ENCODE assay signal across 21 cellular contexts in genomic region chr2:104432401-104432800, GRCh38.
DNase-seq lines count a peak whose midpoint lies in the region; ATAC-seq and TF ChIP-seq lines count a peak whose summit lies in the region.
"Had no signal": no experiment of that assay in that cellular context is flagged by ENCODE, and none has a peak within 500 bp of the region (broad histone marks: within the 10 kb centered on the region; RNA-seq: fewer than 3 reads in every experiment).

No MANE protein-coding gene starts in this region.

- H3K9me3 ChIP-seq in DOHH2 (ENCODE audit: control insufficient read depth, insufficient read depth, low read length), result peaks cover 4% of the 10 kb centered on the region; the same call in 1 of the 2 replicates
- no peaks in the 10 kb centered on the region for H3K9me3 ChIP-seq in neural cell (ENCODE audit: low read length)

- no peak overlapping the region for H3K4me3 Mint-ChIP-seq in WTC11
- H3K4me3 Mint-ChIP-seq: H9 had no signal

- CTCF ChIA-PET in WTC11 (lab: Charles Lee), result interaction anchor here (0.9 kb wide), 1 partner anchor 178 kb away, joined by 3 read pairs; no protein-coding TSS in a partner anchor

- H4K20me1 ChIP-seq in DOHH2 (ENCODE audit: control insufficient read depth, insufficient read depth, low read depth, low read length), result no peaks in the 10 kb centered on the region
- H4K20me1 ChIP-seq in neural cell (ENCODE audit: insufficient read depth), result no peaks in the 10 kb centered on the region

- no peak overlapping the region for H2AFZ ChIP-seq in neural cell (ENCODE audit: low read depth, low read length)

- H3K9me2 ChIP-seq in DOHH2 (replicated peaks; ENCODE audit: control insufficient read depth, low read length), result no peaks in the 10 kb centered on the region
- no peaks in the 10 kb centered on the region for H3K9me2 ChIP-seq in neural cell (ENCODE audit: insufficient read depth, low read length)

- H3K4me1 ChIP-seq in DOHH2 (ENCODE audit: control insufficient read depth, low read length), result peaks cover 36% of the 10 kb centered on the region
- H3K4me1 ChIP-seq: A549 had no signal

- H3K4me3 ChIP-seq in DOHH2 (ENCODE audit: low read length) (peak overlapping the region; percentile 78), epithelial cell of proximal tubule (ENCODE audit: low read depth, low read length) (peak overlapping the region; percentile 25), neural cell (ENCODE audit: low read length) (no peak overlapping the region)
- H3K4me3 ChIP-seq: A549 had no signal

- TF ChIP-seq CTCF in DOHH2 (IDR thresholded peaks at IDR 0.05; ENCODE audit: low read depth, low read length, poor library complexity, severe bottlenecking) (no peak), WTC11 (IDR thresholded peaks at IDR 0.05) (no peak), epithelial cell of proximal tubule (conservative IDR thresholded peaks at IDR 0.05; ENCODE audit: low read depth, low read length) (no peak), neural cell (IDR thresholded peaks at IDR 0.05; ENCODE audit: poor library complexity, severe bottlenecking) (no peak)

- no peaks in the 10 kb centered on the region; the same call in 1 of the 2 replicates for H3F3A ChIP-seq in DOHH2 (ENCODE audit: control insufficient read depth, insufficient read depth)
- H3F3A ChIP-seq in neural cell (ENCODE audit: insufficient read depth, low read length, poor library complexity, severe bottlenecking), result peaks cover 2% of the 10 kb centered on the region

- TF ChIP-seq EP300 in neural cell (conservative IDR thresholded peaks at IDR 0.05; ENCODE audit: poor library complexity, severe bottlenecking), result no peak

- H3K4me1 Mint-ChIP-seq in WTC11, result peaks cover 57% of the 10 kb centered on the region

- H3K4me2 ChIP-seq in DOHH2 (ENCODE audit: low read length) (peak overlapping the region; percentile 77), neural cell (ENCODE audit: low read length) (no peak overlapping the region)
- H3K4me2 ChIP-seq: A549 had no signal

- H3K27me3 Mint-ChIP-seq in WTC11 (ENCODE audit: low read depth), result no peaks in the 10 kb centered on the region

- no peak for TF ChIP-seq RAD21 in neural cell (conservative IDR thresholded peaks at IDR 0.05)

- H3K79me2 ChIP-seq in DOHH2 (ENCODE audit: control insufficient read depth, low read length) (peaks cover 11% of the 10 kb centered on the region), neural cell (replicated peaks; ENCODE audit: insufficient read depth, low read length) (peaks cover 18% of the 10 kb centered on the region)

- H3K9me3 Mint-ChIP-seq in WTC11, result peaks cover 3% of the 10 kb centered on the region; the same call in 1 of the 2 replicates
- H3K9me3 Mint-ChIP-seq: H9, IgD-negative memory B cell had no signal

- DNase-seq in WTC11 (ENCODE audit: low spot score), result no peak
- DNase-seq in epithelial cell of proximal tubule (ENCODE audit: low read depth), result no peak
- DNase-seq in COLO829 (ENCODE audit: low spot score), result no peak
- DNase-seq in SKM-1 treated with dmso at 0.1 percent for 144 hours (lab: John Stamatoyannopoulos, UW; ENCODE audit: unreplicated experiment), result no peak
- DNase-seq in activated CD4-positive, alpha-beta T cell treated with anti-CD3 and anti-CD28 coated beads for 48 hours, result no peak
- DNase-seq: DMS 273 treated with DMSO at 0.1 percent for 48 hours; GF-D8; H9; Kasumi-1; NCI-H1694 treated with DMSO at 0.1 percent for 48 hours; NCI-H345; NK-92 treated with Interleukin-12 subunit alpha and Interleukin-12 subunit beta, amount 100 ng/mL, for 24 hours; PC-3 had no signal

- no peak overlapping the region for H3K9ac ChIP-seq in neural cell (ENCODE audit: low read length)

- POLR2A ChIA-PET in WTC11 (lab: Charles Lee), result no interaction called here

- no peak overlapping the region for H3K27ac ChIP-seq in DOHH2 (ENCODE audit: low read depth, low read length)
- peak overlapping the region; percentile 22 for H3K27ac ChIP-seq in neural cell (ENCODE audit: low read length)
- H3K27ac ChIP-seq: A549, C4-2B, HL-60, RWPE1 had no signal

- ATAC-seq in WTC11, result no peak
- ATAC-seq in GM18907 (IDR thresholded peaks at IDR 0.05; ENCODE audit: unreplicated experiment), result no peak
- ATAC-seq: A549, PC-3 had no signal

- no peaks in the 10 kb centered on the region for H3K27me3 ChIP-seq in DOHH2 (ENCODE audit: control insufficient read depth, low read length)
- H3K27me3 ChIP-seq in neural cell (ENCODE audit: insufficient read depth, low read depth, low read length), result no peaks in the 10 kb centered on the region

- peak overlapping the region; percentile 16; the same call in 1 of the 2 replicates for H3K27ac Mint-ChIP-seq in WTC11
- H3K27ac Mint-ChIP-seq: IgD-negative memory B cell had no signal

- H3K36me3 Mint-ChIP-seq in WTC11, result no peaks in the 10 kb centered on the region

- H3K36me3 ChIP-seq in DOHH2 (ENCODE audit: control insufficient read depth, low read length) (peaks cover 14% of the 10 kb centered on the region; the same call in 1 of the 2 replicates), neural cell (ENCODE audit: insufficient read depth, low read length) (no peaks in the 10 kb centered on the region)

TF ChIP-seq in WTC11, 78 proteins besides CTCF, POLR2A, EP300 and RAD21:
- TF ChIP-seq ATF1 (CRISPR knock-in tag; IDR thresholded peaks at IDR 0.05) (no peak), HMGA2 (CRISPR knock-in tag; IDR thresholded peaks at IDR 0.05) (no peak), TEAD4 (CRISPR knock-in tag; IDR thresholded peaks at IDR 0.05) (no peak)
- TF ChIP-seq, protein P1, sequence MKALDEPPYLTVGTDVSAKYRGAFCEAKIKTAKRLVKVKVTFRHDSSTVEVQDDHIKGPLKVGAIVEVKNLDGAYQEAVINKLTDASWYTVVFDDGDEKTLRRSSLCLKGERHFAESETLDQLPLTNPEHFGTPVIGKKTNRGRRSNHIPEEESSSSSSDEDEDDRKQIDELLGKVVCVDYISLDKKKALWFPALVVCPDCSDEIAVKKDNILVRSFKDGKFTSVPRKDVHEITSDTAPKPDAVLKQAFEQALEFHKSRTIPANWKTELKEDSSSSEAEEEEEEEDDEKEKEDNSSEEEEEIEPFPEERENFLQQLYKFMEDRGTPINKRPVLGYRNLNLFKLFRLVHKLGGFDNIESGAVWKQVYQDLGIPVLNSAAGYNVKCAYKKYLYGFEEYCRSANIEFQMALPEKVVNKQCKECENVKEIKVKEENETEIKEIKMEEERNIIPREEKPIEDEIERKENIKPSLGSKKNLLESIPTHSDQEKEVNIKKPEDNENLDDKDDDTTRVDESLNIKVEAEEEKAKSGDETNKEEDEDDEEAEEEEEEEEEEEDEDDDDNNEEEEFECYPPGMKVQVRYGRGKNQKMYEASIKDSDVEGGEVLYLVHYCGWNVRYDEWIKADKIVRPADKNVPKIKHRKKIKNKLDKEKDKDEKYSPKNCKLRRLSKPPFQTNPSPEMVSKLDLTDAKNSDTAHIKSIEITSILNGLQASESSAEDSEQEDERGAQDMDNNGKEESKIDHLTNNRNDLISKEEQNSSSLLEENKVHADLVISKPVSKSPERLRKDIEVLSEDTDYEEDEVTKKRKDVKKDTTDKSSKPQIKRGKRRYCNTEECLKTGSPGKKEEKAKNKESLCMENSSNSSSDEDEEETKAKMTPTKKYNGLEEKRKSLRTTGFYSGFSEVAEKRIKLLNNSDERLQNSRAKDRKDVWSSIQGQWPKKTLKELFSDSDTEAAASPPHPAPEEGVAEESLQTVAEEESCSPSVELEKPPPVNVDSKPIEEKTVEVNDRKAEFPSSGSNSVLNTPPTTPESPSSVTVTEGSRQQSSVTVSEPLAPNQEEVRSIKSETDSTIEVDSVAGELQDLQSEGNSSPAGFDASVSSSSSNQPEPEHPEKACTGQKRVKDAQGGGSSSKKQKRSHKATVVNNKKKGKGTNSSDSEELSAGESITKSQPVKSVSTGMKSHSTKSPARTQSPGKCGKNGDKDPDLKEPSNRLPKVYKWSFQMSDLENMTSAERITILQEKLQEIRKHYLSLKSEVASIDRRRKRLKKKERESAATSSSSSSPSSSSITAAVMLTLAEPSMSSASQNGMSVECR (CRISPR knock-in tag; IDR thresholded peaks at IDR 0.05; ENCODE audit: borderline replicate concordance), result no peak

TF ChIP-seq in neural cell, 6 proteins besides CTCF, POLR2A, EP300 and RAD21:
- TF ChIP-seq MXI1 (conservative IDR thresholded peaks at IDR 0.05; ENCODE audit: poor library complexity, severe bottlenecking) (no peak), EZH2 (IDR thresholded peaks at IDR 0.05; ENCODE audit: borderline replicate concordance, insufficient read depth, low read length, poor library complexity, severe bottlenecking) (no peak), POLR2AphosphoS5 (IDR thresholded peaks at IDR 0.05) (no peak), SMC3 (conservative IDR thresholded peaks at IDR 0.05; ENCODE audit: poor library complexity) (no peak), TAF1 (IDR thresholded peaks at IDR 0.05; ENCODE audit: low read depth) (no peak)
- TF ChIP-seq, protein P2, sequence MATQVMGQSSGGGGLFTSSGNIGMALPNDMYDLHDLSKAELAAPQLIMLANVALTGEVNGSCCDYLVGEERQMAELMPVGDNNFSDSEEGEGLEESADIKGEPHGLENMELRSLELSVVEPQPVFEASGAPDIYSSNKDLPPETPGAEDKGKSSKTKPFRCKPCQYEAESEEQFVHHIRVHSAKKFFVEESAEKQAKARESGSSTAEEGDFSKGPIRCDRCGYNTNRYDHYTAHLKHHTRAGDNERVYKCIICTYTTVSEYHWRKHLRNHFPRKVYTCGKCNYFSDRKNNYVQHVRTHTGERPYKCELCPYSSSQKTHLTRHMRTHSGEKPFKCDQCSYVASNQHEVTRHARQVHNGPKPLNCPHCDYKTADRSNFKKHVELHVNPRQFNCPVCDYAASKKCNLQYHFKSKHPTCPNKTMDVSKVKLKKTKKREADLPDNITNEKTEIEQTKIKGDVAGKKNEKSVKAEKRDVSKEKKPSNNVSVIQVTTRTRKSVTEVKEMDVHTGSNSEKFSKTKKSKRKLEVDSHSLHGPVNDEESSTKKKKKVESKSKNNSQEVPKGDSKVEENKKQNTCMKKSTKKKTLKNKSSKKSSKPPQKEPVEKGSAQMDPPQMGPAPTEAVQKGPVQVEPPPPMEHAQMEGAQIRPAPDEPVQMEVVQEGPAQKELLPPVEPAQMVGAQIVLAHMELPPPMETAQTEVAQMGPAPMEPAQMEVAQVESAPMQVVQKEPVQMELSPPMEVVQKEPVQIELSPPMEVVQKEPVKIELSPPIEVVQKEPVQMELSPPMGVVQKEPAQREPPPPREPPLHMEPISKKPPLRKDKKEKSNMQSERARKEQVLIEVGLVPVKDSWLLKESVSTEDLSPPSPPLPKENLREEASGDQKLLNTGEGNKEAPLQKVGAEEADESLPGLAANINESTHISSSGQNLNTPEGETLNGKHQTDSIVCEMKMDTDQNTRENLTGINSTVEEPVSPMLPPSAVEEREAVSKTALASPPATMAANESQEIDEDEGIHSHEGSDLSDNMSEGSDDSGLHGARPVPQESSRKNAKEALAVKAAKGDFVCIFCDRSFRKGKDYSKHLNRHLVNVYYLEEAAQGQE (IDR thresholded peaks at IDR 0.05; ENCODE audit: borderline replicate concordance), result no peak
